19 cellular contexts compared by ENCODE assay signal in genomic region chr19:35990771-35991730, GRCh38. TPM values are rescaled to one million over a fixed set of nuclear protein-coding genes. Genes with fewer than 3 reads are reported as not detected.
DNase-seq lines count a peak whose midpoint lies in the region; ATAC-seq, FAIRE-seq and TF ChIP-seq lines count a peak whose summit lies in the region.
"Had no signal": no experiment of that assay in that cellular context is flagged by ENCODE, and none has a peak within 500 bp of the region (broad histone marks: within the 10 kb centered on the region; RNA-seq: fewer than 3 reads in every experiment).

No MANE protein-coding gene starts in this region.

- no peaks in the 10 kb centered on the region for H3K9me3 ChIP-seq in HepG2 (ENCODE audit: low read length)
- H3K9me3 ChIP-seq in right lobe of liver, result no peaks in the 10 kb centered on the region

- DNase-seq in HepG2 (ENCODE audit: low spot score), result peak; percentile 46
- DNase-seq in right lobe of liver, result no peak
- peak; percentile 10 for DNase-seq in NCI-H69 (lab: John Stamatoyannopoulos, UW)
- DNase-seq in glutamatergic neuron, result no peak
- no peak for DNase-seq in type B pancreatic cell (ENCODE audit: extremely low spot score, unreplicated experiment)
- DNase-seq in stimulated activated CD4-positive, alpha-beta T cell treated with anti-CD3 and anti-CD28 coated beads, Interleukin-12 subunit alpha, Interleukin-12 subunit beta, amount 100 ng/mL, for 4 hours, result no peak
- DNase-seq: 8988T, Caco-2, H9, KBM-7 had no signal

- H3K36me3 Mint-ChIP-seq in glutamatergic neuron (ENCODE audit: unreplicated experiment), result no peaks in the 10 kb centered on the region
- no peaks in the 10 kb centered on the region for H3K36me3 Mint-ChIP-seq in type B pancreatic cell

- TF ChIP-seq CTCF in HepG2 (CRISPR knock-in tag; IDR thresholded peaks at IDR 0.05), result no peak
- TF ChIP-seq CTCF in right lobe of liver (IDR thresholded peaks at IDR 0.05), result no peak
- TF ChIP-seq CTCF in glutamatergic neuron (IDR thresholded peaks at IDR 0.05; ENCODE audit: partially characterized antibody, unreplicated experiment), result no peak
- no peak for TF ChIP-seq CTCF in type B pancreatic cell (conservative IDR thresholded peaks at IDR 0.05)

- no peak overlapping the region for H3K4me3 ChIP-seq in HepG2 (replicated peaks in 1 of 3; ENCODE audit: insufficient read depth in 1 of 3, low read depth in 2 of 3, low read length in 3 of 3)
- no peak overlapping the region for H3K4me3 ChIP-seq in right lobe of liver
- H3K4me3 ChIP-seq: BLaER1 treated with 17β-estradiol and CSF1 and Interleukin-3, amounts not matched to agents 10 nM and 100 nM had no signal

- H3K27ac Mint-ChIP-seq in glutamatergic neuron (ENCODE audit: unreplicated experiment) (peak overlapping the region; percentile 33), type B pancreatic cell (no peak overlapping the region)
- H3K27ac Mint-ChIP-seq: B cell, H9 had no signal

- in situ Hi-C loops in HepG2 (cut with HindIII; ENCODE audit: extremely low pct_ligation_motif_present, low pct_unique_long_range_greater_than_20kb), result no loop called here

- CTCF ChIA-PET in HepG2 (lab: Yijun Ruan, JAX; ENCODE audit: low intra/inter-chr PET ratio, low total read pairs), result no interaction called here

- TF ChIP-seq POLR2A in HepG2 (IDR thresholded peaks at IDR 0.05; ENCODE audit: insufficient read depth in 1 of 2, low read depth in 2 of 2, low read length in 2 of 2), result no peak
- TF ChIP-seq POLR2A in right lobe of liver (IDR thresholded peaks at IDR 0.05), result no peak
- no peak for TF ChIP-seq POLR2A in GM18505 (IDR thresholded peaks at IDR 0.05; ENCODE audit: borderline replicate concordance, extremely low read depth, insufficient read depth, insufficient read length)

- H3K27ac ChIP-seq in HepG2 (ENCODE audit: extremely low read length, insufficient read depth, low read length), result peak overlapping the region; percentile 48
- no peak overlapping the region for H3K27ac ChIP-seq in right lobe of liver
- H3K27ac ChIP-seq: BLaER1 treated with 17β-estradiol and CSF1 and Interleukin-3, amounts not matched to agents 10 nM and 100 nM had no signal

- no peak for ATAC-seq in HepG2
- no peak for ATAC-seq in right lobe of liver
- no peak for ATAC-seq in GM18505 (IDR thresholded peaks at IDR 0.05; ENCODE audit: unreplicated experiment)
- no peak for ATAC-seq in GM21381 (IDR thresholded peaks at IDR 0.05; ENCODE audit: unreplicated experiment)

- peak; percentile 37 for FAIRE-seq in HepG2 (lab: Jason Lieb, UNC)
- FAIRE-seq: D721Med, G401.6, GM12891, GM18507, H1 had no signal

- no peak overlapping the region for H3K4me3 Mint-ChIP-seq in glutamatergic neuron (ENCODE audit: unreplicated experiment)
- peak overlapping the region; percentile 57 for H3K4me3 Mint-ChIP-seq in type B pancreatic cell
- H3K4me3 Mint-ChIP-seq: B cell, H9 had no signal

- no TSS peak for BruUV-seq in HepG2 (replicated peaks; lab: Mats Ljungman, UMichigan)

- H3K9ac ChIP-seq in HepG2 (ENCODE audit: insufficient read depth, low read depth, low read length), result no peak overlapping the region
- H3K9ac ChIP-seq: BLaER1 treated with 17β-estradiol and CSF1 and Interleukin-3, amounts not matched to agents 10 nM and 100 nM had no signal

- WGBS in HepG2 (ENCODE audit: low lambda C conversion rate), result 14% methylated on average over 10 of the region's 10 CpGs
- 74% methylated on average over 10 of the region's 10 CpGs for WGBS in right lobe of liver (ENCODE audit: insufficient coverage, low coverage, low lambda C conversion rate, missing lambda C conversion rate)

- no peaks in the 10 kb centered on the region for H4K20me1 ChIP-seq in HepG2 (ENCODE audit: insufficient read depth, low read length)

- peaks cover 11% of the 10 kb centered on the region for H3K27me3 Mint-ChIP-seq in glutamatergic neuron (ENCODE audit: unreplicated experiment)
- peaks cover 34% of the 10 kb centered on the region for H3K27me3 Mint-ChIP-seq in type B pancreatic cell
- H3K27me3 Mint-ChIP-seq: B cell had no signal

- intact Hi-C loops in HepG2 (cut with micrococcal nuclease; ENCODE audit: unreplicated experiment) (no loop called here), right lobe of liver (cut with DNase I) (no loop called here)

- H3K79me2 ChIP-seq in HepG2 (ENCODE audit: insufficient read depth, low read length), result peaks cover 10% of the 10 kb centered on the region

- peaks cover 8% of the 10 kb centered on the region for H3K4me1 Mint-ChIP-seq in glutamatergic neuron (ENCODE audit: low read depth, unreplicated experiment)
- peaks cover 8% of the 10 kb centered on the region for H3K4me1 Mint-ChIP-seq in type B pancreatic cell (ENCODE audit: unreplicated experiment)

- TF ChIP-seq EP300 in HepG2 (IDR thresholded peaks at IDR 0.05; ENCODE audit: low read depth in 2 of 2, low read length in 2 of 2) (no peak), HepG2 (CRISPR knock-in tag; IDR thresholded peaks at IDR 0.05; ENCODE audit: borderline replicate concordance) (no peak)

- POLR2A ChIA-PET in HepG2 (lab: Yijun Ruan, JAX), result interaction anchor here (1.0 to 4.2 kb wide), 5 partner anchors 18 to 223 kb away, joined by 3 to 14 read pairs (median 4); partner anchors contain the start of genes ALKBH6, SYNE4, THAP8 and WDR62

- H3K9me3 Mint-ChIP-seq in glutamatergic neuron (ENCODE audit: unreplicated experiment) (peaks cover 8% of the 10 kb centered on the region), type B pancreatic cell (no peaks in the 10 kb centered on the region)
- H3K9me3 Mint-ChIP-seq: H9 had no signal

- no peaks in the 10 kb centered on the region for H3K36me3 ChIP-seq in HepG2 (replicated peaks in 1 of 2; ENCODE audit: control insufficient read depth in 1 of 2, insufficient read depth in 2 of 2, low read length in 2 of 2)
- no peaks in the 10 kb centered on the region for H3K36me3 ChIP-seq in right lobe of liver
- H3K36me3 ChIP-seq: BLaER1 treated with 17β-estradiol and CSF1 and Interleukin-3, amounts not matched to agents 10 nM and 100 nM had no signal

- H3K4me1 ChIP-seq in HepG2 (ENCODE audit: insufficient read depth, low read length) (peaks cover 26% of the 10 kb centered on the region), right lobe of liver (peaks cover 0 to 7% (median under 1%) of the 10 kb centered on the region in 4 donors)
- H3K4me1 ChIP-seq: Caco-2 had no signal

- no peak overlapping the region for H2AFZ ChIP-seq in HepG2 (ENCODE audit: low read length)

- no peak for TF ChIP-seq RAD21 in HepG2 (CRISPR knock-in tag; IDR thresholded peaks at IDR 0.05)

- H3K4me2 ChIP-seq in HepG2 (ENCODE audit: low read depth, low read length), result peak overlapping the region; percentile 49
- H3K4me2 ChIP-seq: BLaER1 treated with 17β-estradiol and CSF1 and Interleukin-3, amounts not matched to agents 10 nM and 100 nM had no signal

- H3K27me3 ChIP-seq in HepG2 (ENCODE audit: control insufficient read depth in 1 of 2, insufficient read depth in 2 of 2, low read length in 2 of 2) (peaks cover 0 to 9% of the 10 kb centered on the region in 2 experiments; a peak in 3 of 5 replicates), right lobe of liver (peaks cover 0 to 4% of the 10 kb centered on the region in 2 donors)

RNA-seq across cellular contexts. Expression of gene SDHAF1, which starts 3.9 kb away (rescaled TPM):
- 21.0 and 22.8 TPM in 2 replicates for total RNA-seq in HepG2 (2016; rRNA removed; fragmentation: Illumina TruSeq; extraction: Trizol)
- 10.6 and 12.2 TPM in 2 replicates for total RNA-seq in HepG2 (2016; cell fraction: cytosol; rRNA removed; fragmentation: Illumina TruSeq; extraction: Trizol; ENCODE audit: low read depth)
- 20.9 and 21.2 TPM in 2 replicates for total RNA-seq in HepG2 (2016; cell fraction: insoluble cytoplasmic fraction; rRNA removed; fragmentation: Illumina TruSeq; extraction: Trizol)
- 21.9 and 24.8 TPM in 2 replicates for total RNA-seq in HepG2 (2016; cell fraction: membrane; rRNA removed; fragmentation: Illumina TruSeq; extraction: Trizol)
- total RNA-seq in HepG2 (2016; cell fraction: nucleus; rRNA removed; fragmentation: Illumina TruSeq; extraction: Trizol), result 10.8 and 12.0 TPM in 2 replicates
- polyA plus RNA-seq in HepG2 (2011; rRNA removed), result 17.8 and 18.7 TPM in 2 replicates
- polyA plus RNA-seq in HepG2 (2011; cell fraction: cytosol; rRNA removed), result 24.1 and 32.9 TPM in 2 replicates
- 16.2 and 17.2 TPM in 2 replicates for polyA plus RNA-seq in HepG2 (2011; cell fraction: nucleus; rRNA removed)
- 11.8 and 14.9 TPM in 2 replicates for polyA plus RNA-seq in HepG2 (2012)
- polyA plus RNA-seq in HepG2 (2016; cell fraction: cytosol; fragmentation: Illumina TruSeq; extraction: Trizol; ENCODE audit: low read depth), result 10.2 and 10.4 TPM in 2 replicates
- 24.9 and 26.1 TPM in 2 replicates for polyA plus RNA-seq in HepG2 (2016; cell fraction: insoluble cytoplasmic fraction; fragmentation: Illumina TruSeq; extraction: Trizol; ENCODE audit: low read depth)
- polyA plus RNA-seq in HepG2 (2016; cell fraction: membrane; fragmentation: Illumina TruSeq; extraction: Trizol; ENCODE audit: low read depth), result 18.7 and 21.3 TPM in 2 replicates
- 17.9 and 19.2 TPM in 2 replicates for polyA plus RNA-seq in HepG2 (2016; cell fraction: nucleus; fragmentation: Illumina TruSeq; extraction: Trizol; ENCODE audit: insufficient read depth, low read depth)
- 6.1 and 13.8 TPM in 2 replicates for polyA minus RNA-seq in HepG2 (2011; rRNA and poly(A)+ RNA removed; ENCODE audit: low replicate concordance)
- polyA minus RNA-seq in HepG2 (2011; cell fraction: cytosol; rRNA and poly(A)+ RNA removed), result 7.8 and 9.5 TPM in 2 replicates
- polyA minus RNA-seq in HepG2 (2011; cell fraction: nucleus; rRNA and poly(A)+ RNA removed), result 7.1 and 8.1 TPM in 2 replicates
- total RNA-seq in right lobe of liver, result 10 to 100 TPM in 4 of 6 experiments, 1 to 10 TPM in 2; 8.4 to 41.9 (median 12.0) TPM
- 17.7 TPM for total RNA-seq in glutamatergic neuron (ENCODE audit: unreplicated experiment)
- 16.1 and 17.3 TPM in 2 replicates for total RNA-seq in type B pancreatic cell (ENCODE audit: low replicate concordance)

RNA-seq across cellular contexts. Expression of gene SYNE4, which starts 17.6 kb away (rescaled TPM):
- 20.7 and 23.0 TPM in 2 replicates for total RNA-seq in HepG2 (2016; rRNA removed; fragmentation: Illumina TruSeq; extraction: Trizol)
- total RNA-seq in HepG2 (2016; cell fraction: cytosol; rRNA removed; fragmentation: Illumina TruSeq; extraction: Trizol; ENCODE audit: low read depth), result 11.5 TPM in 2 replicates
- total RNA-seq in HepG2 (2016; cell fraction: insoluble cytoplasmic fraction; rRNA removed; fragmentation: Illumina TruSeq; extraction: Trizol), result 21.1 and 22.0 TPM in 2 replicates
- 13.9 and 18.8 TPM in 2 replicates for total RNA-seq in HepG2 (2016; cell fraction: membrane; rRNA removed; fragmentation: Illumina TruSeq; extraction: Trizol)
- 13.2 and 14.2 TPM in 2 replicates for total RNA-seq in HepG2 (2016; cell fraction: nucleus; rRNA removed; fragmentation: Illumina TruSeq; extraction: Trizol)
- polyA plus RNA-seq in HepG2 (2011; rRNA removed), result 13.7 and 19.9 TPM in 2 replicates
- polyA plus RNA-seq in HepG2 (2011; cell fraction: cytosol; rRNA removed), result 10.9 and 15.9 TPM in 2 replicates
- 19.7 and 29.4 TPM in 2 replicates for polyA plus RNA-seq in HepG2 (2011; cell fraction: nucleus; rRNA removed)
- 10.9 and 11.0 TPM in 2 replicates for polyA plus RNA-seq in HepG2 (2012)
- polyA plus RNA-seq in HepG2 (2016; cell fraction: cytosol; fragmentation: Illumina TruSeq; extraction: Trizol; ENCODE audit: low read depth), result 13.1 and 16.9 TPM in 2 replicates
- polyA plus RNA-seq in HepG2 (2016; cell fraction: insoluble cytoplasmic fraction; fragmentation: Illumina TruSeq; extraction: Trizol; ENCODE audit: low read depth), result 22.3 and 24.9 TPM in 2 replicates
- 15.1 and 18.4 TPM in 2 replicates for polyA plus RNA-seq in HepG2 (2016; cell fraction: membrane; fragmentation: Illumina TruSeq; extraction: Trizol; ENCODE audit: low read depth)
- 24.9 and 28.1 TPM in 2 replicates for polyA plus RNA-seq in HepG2 (2016; cell fraction: nucleus; fragmentation: Illumina TruSeq; extraction: Trizol; ENCODE audit: insufficient read depth, low read depth)
- 0.28 and 15.7 TPM in 2 replicates for polyA minus RNA-seq in HepG2 (2011; rRNA and poly(A)+ RNA removed; ENCODE audit: low replicate concordance)
- polyA minus RNA-seq in HepG2 (2011; cell fraction: cytosol; rRNA and poly(A)+ RNA removed), result 6.9 and 7.3 TPM in 2 replicates
- 5.7 and 10.1 TPM in 2 replicates for polyA minus RNA-seq in HepG2 (2011; cell fraction: nucleus; rRNA and poly(A)+ RNA removed)
- 1 to 10 TPM; 3.9 to 7.5 (median 7.0) TPM for total RNA-seq in right lobe of liver
- 2.0 TPM for total RNA-seq in glutamatergic neuron (ENCODE audit: unreplicated experiment)
- 8.7 and 14.5 TPM in 2 replicates for total RNA-seq in type B pancreatic cell (ENCODE audit: low replicate concordance)

RNA-seq across cellular contexts. Expression of gene ALKBH6, which starts 23.0 kb away (rescaled TPM):
- total RNA-seq in HepG2 (2016; rRNA removed; fragmentation: Illumina TruSeq; extraction: Trizol), result 6.9 and 13.7 TPM in 2 replicates
- total RNA-seq in HepG2 (2016; cell fraction: cytosol; rRNA removed; fragmentation: Illumina TruSeq; extraction: Trizol; ENCODE audit: low read depth), result 5.2 and 5.9 TPM in 2 replicates
- total RNA-seq in HepG2 (2016; cell fraction: insoluble cytoplasmic fraction; rRNA removed; fragmentation: Illumina TruSeq; extraction: Trizol), result 6.6 and 11.7 TPM in 2 replicates
- total RNA-seq in HepG2 (2016; cell fraction: membrane; rRNA removed; fragmentation: Illumina TruSeq; extraction: Trizol), result 5.3 and 5.4 TPM in 2 replicates
- 8.7 and 10.8 TPM in 2 replicates for total RNA-seq in HepG2 (2016; cell fraction: nucleus; rRNA removed; fragmentation: Illumina TruSeq; extraction: Trizol)
- polyA plus RNA-seq in HepG2 (2011; rRNA removed), result 18.1 and 20.9 TPM in 2 replicates
- polyA plus RNA-seq in HepG2 (2011; cell fraction: cytosol; rRNA removed), result 13.5 and 16.8 TPM in 2 replicates
- polyA plus RNA-seq in HepG2 (2011; cell fraction: nucleus; rRNA removed), result 61.3 and 62.3 TPM in 2 replicates
- polyA plus RNA-seq in HepG2 (2012), result 12.0 and 17.8 TPM in 2 replicates
- polyA plus RNA-seq in HepG2 (2016; cell fraction: cytosol; fragmentation: Illumina TruSeq; extraction: Trizol; ENCODE audit: low read depth), result 4.2 and 4.7 TPM in 2 replicates
- polyA plus RNA-seq in HepG2 (2016; cell fraction: insoluble cytoplasmic fraction; fragmentation: Illumina TruSeq; extraction: Trizol; ENCODE audit: low read depth), result 8.3 and 10.2 TPM in 2 replicates
- 4.5 and 5.6 TPM in 2 replicates for polyA plus RNA-seq in HepG2 (2016; cell fraction: membrane; fragmentation: Illumina TruSeq; extraction: Trizol; ENCODE audit: low read depth)
- polyA plus RNA-seq in HepG2 (2016; cell fraction: nucleus; fragmentation: Illumina TruSeq; extraction: Trizol; ENCODE audit: insufficient read depth, low read depth), result 41.1 and 43.4 TPM in 2 replicates
- polyA minus RNA-seq in HepG2 (2011; rRNA and poly(A)+ RNA removed; ENCODE audit: low replicate concordance), result 7.3 and 9.7 TPM in 2 replicates
- 3.4 and 4.0 TPM in 2 replicates for polyA minus RNA-seq in HepG2 (2011; cell fraction: cytosol; rRNA and poly(A)+ RNA removed)
- polyA minus RNA-seq in HepG2 (2011; cell fraction: nucleus; rRNA and poly(A)+ RNA removed), result 7.9 and 9.8 TPM in 2 replicates
- 10 to 100 TPM in 5 of 6 experiments, 1 to 10 TPM in 1; 9.7 to 31.2 (median 11.5) TPM for total RNA-seq in right lobe of liver
- total RNA-seq in glutamatergic neuron (ENCODE audit: unreplicated experiment), result 29.5 TPM
- total RNA-seq in type B pancreatic cell (ENCODE audit: low replicate concordance), result 17.8 and 24.8 TPM in 2 replicates

RNA-seq across cellular contexts. Expression of gene CLIP3, which starts 41.6 kb away (rescaled TPM):
- total RNA-seq in HepG2 (2016; rRNA removed; fragmentation: Illumina TruSeq; extraction: Trizol) (0.15 TPM in 1 of 2 replicates, not detected in the other), right lobe of liver (1 to 10 TPM in 2 of 6 experiments, under 1 TPM in 4; 0.55 to 1.6 (median 0.94) TPM), glutamatergic neuron (ENCODE audit: unreplicated experiment) (146 TPM), type B pancreatic cell (ENCODE audit: low replicate concordance) (5.6 and 51.1 TPM in 2 replicates)
- not detected in 2 replicates for total RNA-seq in HepG2 (2016; cell fraction: cytosol; rRNA removed; fragmentation: Illumina TruSeq; extraction: Trizol; ENCODE audit: low read depth)
- 0.17 TPM in 1 of 2 replicates, not detected in the other for total RNA-seq in HepG2 (2016; cell fraction: insoluble cytoplasmic fraction; rRNA removed; fragmentation: Illumina TruSeq; extraction: Trizol)
- total RNA-seq in HepG2 (2016; cell fraction: membrane; rRNA removed; fragmentation: Illumina TruSeq; extraction: Trizol), result not detected in 2 replicates
- total RNA-seq in HepG2 (2016; cell fraction: nucleus; rRNA removed; fragmentation: Illumina TruSeq; extraction: Trizol), result 0.41 and 0.62 TPM in 2 replicates
- 1.1 and 1.2 TPM in 2 replicates for polyA plus RNA-seq in HepG2 (2011; rRNA removed)
- 0.11 and 0.15 TPM in 2 replicates for polyA plus RNA-seq in HepG2 (2011; cell fraction: cytosol; rRNA removed)
- 6.3 and 8.5 TPM in 2 replicates for polyA plus RNA-seq in HepG2 (2011; cell fraction: nucleus; rRNA removed)
- 0.79 and 1.4 TPM in 2 replicates for polyA plus RNA-seq in HepG2 (2012)
- 0.10 and 0.11 TPM in 2 replicates for polyA plus RNA-seq in HepG2 (2016; cell fraction: cytosol; fragmentation: Illumina TruSeq; extraction: Trizol; ENCODE audit: low read depth)
- polyA plus RNA-seq in HepG2 (2016; cell fraction: insoluble cytoplasmic fraction; fragmentation: Illumina TruSeq; extraction: Trizol; ENCODE audit: low read depth), result 0.17 TPM in 1 of 2 replicates, not detected in the other
- polyA plus RNA-seq in HepG2 (2016; cell fraction: membrane; fragmentation: Illumina TruSeq; extraction: Trizol; ENCODE audit: low read depth), result 0.22 and 0.23 TPM in 2 replicates
- polyA plus RNA-seq in HepG2 (2016; cell fraction: nucleus; fragmentation: Illumina TruSeq; extraction: Trizol; ENCODE audit: insufficient read depth, low read depth), result 2.1 and 2.5 TPM in 2 replicates
- 0.21 and 0.28 TPM in 2 replicates for polyA minus RNA-seq in HepG2 (2011; rRNA and poly(A)+ RNA removed; ENCODE audit: low replicate concordance)
- polyA minus RNA-seq in HepG2 (2011; cell fraction: cytosol; rRNA and poly(A)+ RNA removed), result not detected in 2 replicates
- 0.90 and 1.4 TPM in 2 replicates for polyA minus RNA-seq in HepG2 (2011; cell fraction: nucleus; rRNA and poly(A)+ RNA removed)

RNA-seq across cellular contexts. Expression of gene LRFN3, which starts 54.9 kb away (rescaled TPM):
- total RNA-seq in HepG2 (2016; rRNA removed; fragmentation: Illumina TruSeq; extraction: Trizol) (1.1 and 1.6 TPM in 2 replicates), right lobe of liver (1 to 10 TPM; 5.6 to 8.6 (median 7.0) TPM), glutamatergic neuron (ENCODE audit: unreplicated experiment) (40.6 TPM), type B pancreatic cell (ENCODE audit: low replicate concordance) (17.3 and 22.6 TPM in 2 replicates)
- total RNA-seq in HepG2 (2016; cell fraction: cytosol; rRNA removed; fragmentation: Illumina TruSeq; extraction: Trizol; ENCODE audit: low read depth), result 0.40 and 0.79 TPM in 2 replicates
- total RNA-seq in HepG2 (2016; cell fraction: insoluble cytoplasmic fraction; rRNA removed; fragmentation: Illumina TruSeq; extraction: Trizol), result 0.77 and 1.4 TPM in 2 replicates
- total RNA-seq in HepG2 (2016; cell fraction: membrane; rRNA removed; fragmentation: Illumina TruSeq; extraction: Trizol), result 3.2 and 3.3 TPM in 2 replicates
- total RNA-seq in HepG2 (2016; cell fraction: nucleus; rRNA removed; fragmentation: Illumina TruSeq; extraction: Trizol), result 1.0 and 1.3 TPM in 2 replicates
- 0.74 and 0.91 TPM in 2 replicates for polyA plus RNA-seq in HepG2 (2011; rRNA removed)
- polyA plus RNA-seq in HepG2 (2011; cell fraction: cytosol; rRNA removed), result 0.47 and 0.78 TPM in 2 replicates
- polyA plus RNA-seq in HepG2 (2011; cell fraction: nucleus; rRNA removed), result 3.4 TPM in 2 replicates
- 2.5 and 3.6 TPM in 2 replicates for polyA plus RNA-seq in HepG2 (2012)
- 2.6 TPM in 2 replicates for polyA plus RNA-seq in HepG2 (2016; cell fraction: cytosol; fragmentation: Illumina TruSeq; extraction: Trizol; ENCODE audit: low read depth)
- polyA plus RNA-seq in HepG2 (2016; cell fraction: insoluble cytoplasmic fraction; fragmentation: Illumina TruSeq; extraction: Trizol; ENCODE audit: low read depth), result 4.2 and 5.4 TPM in 2 replicates
- 8.0 and 8.2 TPM in 2 replicates for polyA plus RNA-seq in HepG2 (2016; cell fraction: membrane; fragmentation: Illumina TruSeq; extraction: Trizol; ENCODE audit: low read depth)
- polyA plus RNA-seq in HepG2 (2016; cell fraction: nucleus; fragmentation: Illumina TruSeq; extraction: Trizol; ENCODE audit: insufficient read depth, low read depth), result 3.9 and 5.6 TPM in 2 replicates
- 1.2 and 2.4 TPM in 2 replicates for polyA minus RNA-seq in HepG2 (2011; rRNA and poly(A)+ RNA removed; ENCODE audit: low replicate concordance)
- polyA minus RNA-seq in HepG2 (2011; cell fraction: cytosol; rRNA and poly(A)+ RNA removed), result 2.5 and 3.3 TPM in 2 replicates
- polyA minus RNA-seq in HepG2 (2011; cell fraction: nucleus; rRNA and poly(A)+ RNA removed), result 1.8 and 3.2 TPM in 2 replicates

Comparison
In these comparisons a context has a peak if more than half of its experiments do, and no peak if none do; other contexts are left out.
1. DNase-seq: peak in HepG2 (single experiment) and NCI-H69 (single experiment); none in right lobe of liver (0 of 3), glutamatergic neuron (single experiment), type B pancreatic cell (single experiment) and stimulated activated CD4-positive, alpha-beta T cell treated with anti-CD3 and anti-CD28 coated beads, Interleukin-12 subunit alpha, Interleukin-12 subunit beta, amount 100 ng/mL, for 4 hours (single experiment).